In genomic region chrX:69238153-69238959, GRCh38 we compare ENCODE assay signal across 14 cellular contexts.
DNase-seq lines count a peak whose midpoint lies in the region; ATAC-seq and FAIRE-seq lines count a peak whose summit lies in the region.
"Had no signal": no experiment of that assay in that cellular context is flagged by ENCODE, and none has a peak within 500 bp of the region (broad histone marks: within the 10 kb centered on the region; RNA-seq: fewer than 3 reads in every experiment).

No MANE protein-coding gene starts in this region.

- intact Hi-C loops in posterior cingulate gyrus (cut with DNase I) = loop anchor here (10.0 kb wide), 1 partner anchor 46 kb away; no protein-coding TSS in a partner anchor

- FAIRE-seq in frontal cortex (lab: Jason Lieb, UNC) = no peak
- FAIRE-seq: GM19239, H54 had no signal

- ATAC-seq in GM19467 (IDR thresholded peaks at IDR 0.05; ENCODE audit: unreplicated experiment) = no peak
- ATAC-seq: activated T-cell treated with anti-CD3 and anti-CD28 coated beads, Interleukin-2, amount 50 U/mL, for 72 hours; WTC11 had no signal

- DNase-seq in EH (ENCODE audit: low read depth) (peak; percentile 24), NCI-H2227 (lab: John Stamatoyannopoulos, UW; ENCODE audit: unreplicated experiment) (peak; percentile 37), frontal cortex (ENCODE audit: low spot score in 2 of 2) (peak; percentile 33 to 35), posterior cingulate gyrus (peak; percentile 53 to 95 (median 69)), GF-D8 (lab: John Stamatoyannopoulos, UW) (no peak)
- no peak for DNase-seq in NK-92 treated with Interleukin-12 subunit alpha and Interleukin-12 subunit beta, amount 100 ng/mL, for 24 hours (lab: John Stamatoyannopoulos, UW)
- no peak for DNase-seq in stimulated activated CD4-positive, alpha-beta T cell treated with anti-CD3 and anti-CD28 coated beads, Interleukin-2, amount 100 ng/mL, for 48 hours
- DNase-seq: activated T-cell treated with anti-CD3 and anti-CD28 coated beads, Interleukin-2, amount 50 U/mL, for 72 hours; endodermal cell; NCI-H2081 treated with DMSO at 0.1 percent for 48 hours had no signal

Comparison
In these comparisons a context has a peak if more than half of its experiments do, and no peak if none do; other contexts are left out.
1. DNase-seq: peak in EH (single experiment), NCI-H2227 (single experiment), frontal cortex (2 of 2) and posterior cingulate gyrus (10 of 10); none in GF-D8 (single experiment), NK-92 treated with Interleukin-12 subunit alpha and Interleukin-12 subunit beta, amount 100 ng/mL, for 24 hours (single experiment) and stimulated activated CD4-positive, alpha-beta T cell treated with anti-CD3 and anti-CD28 coated beads, Interleukin-2, amount 100 ng/mL, for 48 hours (0 of 2).